ENCODE assay signal across 1 cellular context in genomic region chr20:63467294-63468083, GRCh38.
TF ChIP-seq lines count a peak whose summit lies in the region.

No MANE protein-coding gene starts in this region.

TF ChIP-seq in HEK293, 187 proteins besides CTCF, POLR2A, EP300 and RAD21:
- TF ChIP-seq AEBP2 (tag by site-specific recombination; IDR thresholded peaks at IDR 0.05; ENCODE audit: borderline replicate concordance) (no peak), ZNF148 (tag by site-specific recombination; IDR thresholded peaks at IDR 0.05; ENCODE audit: borderline replicate concordance) (no peak), ZNF600 (tag by site-specific recombination; IDR thresholded peaks at IDR 0.05) (peak; percentile 70), ZNF350 (tag by site-specific recombination; IDR thresholded peaks at IDR 0.05) (no peak)
